In the genomic region with DNA sequence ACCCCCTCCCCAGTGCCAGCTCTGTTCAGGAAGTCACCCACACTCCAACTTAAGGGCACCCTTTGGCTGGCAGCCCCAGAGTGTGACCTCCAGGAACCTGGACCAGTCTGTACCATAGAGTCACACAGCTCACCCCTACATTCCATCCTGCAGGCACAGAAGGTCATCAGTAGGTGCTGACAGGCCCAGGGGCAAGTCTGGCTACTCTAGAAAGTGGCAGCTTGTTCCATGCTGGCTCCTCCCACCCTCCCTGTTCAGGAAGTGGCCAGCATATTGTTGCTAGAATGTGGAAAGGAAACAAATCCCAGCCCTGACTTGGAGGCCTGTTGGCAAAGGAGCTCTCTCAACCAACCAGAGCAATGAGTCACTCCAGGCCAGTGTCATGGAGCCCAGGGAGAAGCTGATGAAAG, we compare ENCODE assay signal across 12 cellular contexts. TPM values are rescaled to one million over a fixed set of nuclear protein-coding genes. Genes with fewer than 3 reads are reported as not detected.
DNase-seq lines count a peak whose midpoint lies in the region; ATAC-seq and TF ChIP-seq lines count a peak whose summit lies in the region.
"Had no signal": no experiment of that assay in that cellular context is flagged by ENCODE, and none has a peak within 500 bp of the region (broad histone marks: within the 10 kb centered on the region; RNA-seq: fewer than 3 reads in every experiment).

No MANE protein-coding gene starts in this region.

- peaks cover 19 to 40% (median 28%) of the 10 kb centered on the region in 10 experiments for H3K4me1 ChIP-seq in BLaER1 treated with 17β-estradiol and CSF1 and Interleukin-3, amounts not matched to agents 10 nM and 100 nM
- H3K4me1 ChIP-seq in adrenal gland (replicated peaks in 1 of 2), result peaks cover 10 to 24% of the 10 kb centered on the region in 2 donors

- no peaks in the 10 kb centered on the region for H3K9me3 ChIP-seq in BLaER1 treated with 17β-estradiol and CSF1 and Interleukin-3, amounts not matched to agents 10 nM and 100 nM (replicated peaks in 1 of 11)
- no peaks in the 10 kb centered on the region for H3K9me3 ChIP-seq in adrenal gland (replicated peaks in 1 of 3)

- DNase-seq in Kasumi-1 (lab: John Stamatoyannopoulos, UW) (peak; percentile 48 to 59), astrocyte of the hippocampus (ENCODE audit: low read depth, low spot score) (peak; percentile 85), kidney glomerular epithelial cell (lab: John Stamatoyannopoulos, UW) (peak; percentile 70), coronary artery (ENCODE audit: low spot score) (no peak), adrenal gland (no peak)
- DNase-seq: DMS79; NCI-H187 treated with DMSO at 0.1 percent for 48 hours; stimulated activated CD4-positive, alpha-beta T cell treated with anti-CD3 and anti-CD28 coated beads, Interleukin-4, amount 100 ng/mL, for 1 hour; T-helper 2 cell had no signal

- TF ChIP-seq CTCF in coronary artery (IDR thresholded peaks at IDR 0.05), result no peak
- no peak for TF ChIP-seq CTCF in adrenal gland (IDR thresholded peaks at IDR 0.05)

- intact Hi-C loops in adrenal gland (cut with DNase I), result no loop called here

- no peak for TF ChIP-seq POLR2A in adrenal gland (IDR thresholded peaks at IDR 0.05)

- no peak overlapping the region for H3K9ac ChIP-seq in BLaER1 treated with 17β-estradiol and CSF1 and Interleukin-3, amounts not matched to agents 10 nM and 100 nM

- H3K4me2 ChIP-seq in BLaER1 treated with 17β-estradiol and CSF1 and Interleukin-3, amounts not matched to agents 10 nM and 100 nM, result peak overlapping the region in 7 of 11 experiments; percentile 8 to 79 (median 48); a peak in 12 of 22 replicates

- peaks cover 0 to 16% (median 5%) of the 10 kb centered on the region in 11 experiments; a peak in 13 of 22 replicates for H4K20me1 ChIP-seq in BLaER1 treated with 17β-estradiol and CSF1 and Interleukin-3, amounts not matched to agents 10 nM and 100 nM

- ATAC-seq in HG02840 (IDR thresholded peaks at IDR 0.05; ENCODE audit: low FRiP score, unreplicated experiment), result no peak
- no peak for ATAC-seq in GM21528 (IDR thresholded peaks at IDR 0.05; ENCODE audit: low FRiP score, unreplicated experiment)

- H3K27me3 ChIP-seq in BLaER1 treated with 17β-estradiol and CSF1 and Interleukin-3, amounts not matched to agents 10 nM and 100 nM, result no peaks in the 10 kb centered on the region
- no peaks in the 10 kb centered on the region for H3K27me3 ChIP-seq in adrenal gland

- no peak overlapping the region for H3K4me3 ChIP-seq in BLaER1 treated with 17β-estradiol and CSF1 and Interleukin-3, amounts not matched to agents 10 nM and 100 nM
- no peak overlapping the region for H3K4me3 ChIP-seq in coronary artery
- no peak overlapping the region for H3K4me3 ChIP-seq in adrenal gland

- peak overlapping the region in 7 of 11 experiments; percentile 8 to 50 (median 47); a peak in 9 of 22 replicates for H3K27ac ChIP-seq in BLaER1 treated with 17β-estradiol and CSF1 and Interleukin-3, amounts not matched to agents 10 nM and 100 nM
- H3K27ac ChIP-seq in coronary artery (no peak overlapping the region), adrenal gland (no peak overlapping the region)

- no peaks in the 10 kb centered on the region for H3K36me3 ChIP-seq in BLaER1 treated with 17β-estradiol and CSF1 and Interleukin-3, amounts not matched to agents 10 nM and 100 nM
- no peaks in the 10 kb centered on the region for H3K36me3 ChIP-seq in adrenal gland (replicated peaks in 1 of 2)

RNA-seq across cellular contexts. Expression of gene NCOA4, which starts 3.2 kb away (rescaled TPM):
- total RNA-seq in adrenal gland, result 100 to 1,000 TPM; 123 to 186 (median 126) TPM
- polyA plus RNA-seq in adrenal gland, result 100 to 1,000 TPM in 1 of 3 donors, 10 to 100 TPM in 2; 22.2 to 134 (median 30.5) TPM

RNA-seq across cellular contexts. Expression of gene MSMB, which starts 12.5 kb away (rescaled TPM):
- not detected for total RNA-seq in adrenal gland
- polyA plus RNA-seq in adrenal gland, result not detected

Comparison
In these comparisons a context has a peak if more than half of its experiments do, and no peak if none do; other contexts are left out.
1. H3K27ac ChIP-seq: peak in BLaER1 treated with 17β-estradiol and CSF1 and Interleukin-3, amounts not matched to agents 10 nM and 100 nM (7 of 11); none in coronary artery (0 of 2) and adrenal gland (0 of 5).
2. DNase-seq: peak in Kasumi-1 (2 of 2), astrocyte of the hippocampus (single experiment) and kidney glomerular epithelial cell (single experiment); none in coronary artery (single experiment) and adrenal gland (0 of 7).